8 cellular contexts compared by ENCODE assay signal in the genomic region with DNA sequence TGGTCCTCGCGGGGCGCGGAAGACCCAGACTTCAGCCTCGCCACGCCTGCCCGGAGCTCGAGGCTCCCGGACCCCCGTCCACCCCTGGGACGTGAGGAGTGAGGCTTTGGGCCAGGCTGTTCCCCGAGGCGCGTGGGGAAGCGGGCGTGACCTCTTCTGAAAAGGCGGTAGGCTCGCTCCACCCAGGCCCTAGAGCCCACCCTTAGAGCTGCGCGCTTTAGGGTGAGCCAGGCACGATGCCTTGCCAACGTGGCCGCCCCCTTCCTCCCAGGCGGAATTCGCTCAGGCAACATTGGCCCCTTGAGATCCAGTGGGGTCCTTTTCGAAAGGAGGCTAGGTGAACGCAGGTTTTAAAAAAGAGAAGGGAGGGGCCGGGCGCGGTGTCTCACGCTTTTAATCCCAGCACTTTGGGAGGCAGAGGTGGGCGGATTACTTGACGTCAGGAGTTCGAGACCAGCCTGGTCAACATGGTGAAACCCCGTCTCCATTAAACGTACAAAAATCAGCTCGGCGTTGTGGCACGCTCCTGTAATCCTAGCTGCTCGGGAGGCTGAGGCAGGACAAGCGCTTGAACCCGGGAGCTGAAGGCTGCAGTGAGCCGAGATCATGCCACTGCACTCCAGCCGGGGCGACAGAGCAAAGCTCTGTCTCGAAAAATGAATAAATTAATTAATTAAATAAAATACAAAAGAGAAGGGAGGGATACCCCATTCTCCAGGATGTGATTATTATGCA. TPM values are rescaled to one million over a fixed set of nuclear protein-coding genes. Genes with fewer than 3 reads are reported as not detected.
DNase-seq lines count a peak whose midpoint lies in the region; ATAC-seq and TF ChIP-seq lines count a peak whose summit lies in the region.

No MANE protein-coding gene starts in this region.

- TF ChIP-seq POLR2A in esophagus squamous epithelium (IDR thresholded peaks at IDR 0.05): no peak

- H3K4me3 ChIP-seq in SJSA1 (peak overlapping the region; percentile 43), esophagus squamous epithelium (peak overlapping the region; percentile 61 to 88 (median 66)), neutrophil (ENCODE audit: low read depth in 1 of 2, low read length in 1 of 2) (peak overlapping the region; percentile 62 to 78)

- H3K36me3 ChIP-seq in SJSA1 (no peaks in the 10 kb centered on the region; the same call in 1 of the 2 replicates), esophagus squamous epithelium (no peaks in the 10 kb centered on the region), neutrophil (no peaks in the 10 kb centered on the region)

- TF ChIP-seq CTCF in esophagus squamous epithelium (IDR thresholded peaks at IDR 0.05) (no peak), neutrophil (IDR thresholded peaks at IDR 0.05) (no peak)

- H3K27me3 ChIP-seq in SJSA1 (replicated peaks) (peaks cover 5% of the 10 kb centered on the region; the same call in 1 of the 2 replicates), esophagus squamous epithelium (peaks cover 0 to 37% (median 0%) of the 10 kb centered on the region in 4 donors), neutrophil (peaks cover 86% of the 10 kb centered on the region)

- no peak for ATAC-seq in HG02571 (IDR thresholded peaks at IDR 0.05; ENCODE audit: unreplicated experiment)

- DNase-seq in NCI-H1092 treated with DMSO at 0.1 percent for 48 hours (lab: John Stamatoyannopoulos, UW) (peak; percentile 53), NCI-H1092 (lab: John Stamatoyannopoulos, UW) (no peak), SJSA1 (ENCODE audit: low read depth in 1 of 2, low spot score in 2 of 2) (peak; percentile 35 to 52), esophagus squamous epithelium (lab: John Stamatoyannopoulos, UW) (no peak), AG08396 (ENCODE audit: low spot score) (no peak)
- no peak for DNase-seq in activated effector memory CD4-positive, alpha-beta T cell treated with Interleukin-2 at 50 U/mL for 16 hours

- H3K9me3 ChIP-seq in SJSA1 (replicated peaks) (0 out of 2 replicates have a peak, but pooled peaks cover 5% of the 10 kb centered on the region), esophagus squamous epithelium (no peaks in the 10 kb centered on the region), neutrophil (no peaks in the 10 kb centered on the region)

- no peak overlapping the region; the same call in 1 of the 2 replicates for H3K27ac ChIP-seq in SJSA1
- H3K27ac ChIP-seq in esophagus squamous epithelium: peak overlapping the region; percentile 79 to 90 (median 88)
- H3K27ac ChIP-seq in neutrophil: peak overlapping the region; percentile 39

- 11 to 12% methylated on average over 7 to 21 of the region's 46 CpGs for WGBS in esophagus squamous epithelium, 2 donors

- intact Hi-C loops in esophagus squamous epithelium (cut with DNase I): no loop called here

- H3K4me1 ChIP-seq in SJSA1 (replicated peaks): peaks cover 64% of the 10 kb centered on the region
- peaks cover 39 to 71% (median 47%) of the 10 kb centered on the region in 3 donors for H3K4me1 ChIP-seq in esophagus squamous epithelium
- H3K4me1 ChIP-seq in neutrophil (ENCODE audit: control insufficient read depth in 1 of 2, insufficient read depth in 1 of 2, low read depth in 1 of 2, low read length in 1 of 2): peaks cover 23 to 38% of the 10 kb centered on the region in 2 experiments

RNA-seq across cellular contexts. Expression of a gene that starts 0.9 kb away (rescaled TPM):
- 1.4 and 1.9 TPM in 2 replicates for total RNA-seq in SJSA1 (2014; rRNA removed; shearing (Covaris generic))
- 10 to 100 TPM in 3 of 4 donors, 1 to 10 TPM in 1; 5.8 to 12.5 (median 12.3) TPM for total RNA-seq in esophagus squamous epithelium

RNA-seq across cellular contexts. Expression of a gene that starts 19.6 kb away (rescaled TPM):
- 66.8 and 78.8 TPM in 2 replicates for total RNA-seq in SJSA1 (2014; rRNA removed; shearing (Covaris generic))
- 100 to 1,000 TPM; 110 to 197 (median 172) TPM for total RNA-seq in esophagus squamous epithelium

RNA-seq across cellular contexts. Expression of a gene that starts 37.9 kb away (rescaled TPM):
- total RNA-seq in SJSA1 (2014; rRNA removed; shearing (Covaris generic)): 0.09 and 0.29 TPM in 2 replicates
- 1 to 10 TPM in 1 of 4 donors, under 1 TPM in 3; 0.57 to 2.0 (median 0.67) TPM for total RNA-seq in esophagus squamous epithelium

RNA-seq across cellular contexts. Expression of a gene that starts 50.8 kb away (rescaled TPM):
- total RNA-seq in SJSA1 (2014; rRNA removed; shearing (Covaris generic)): 22.8 and 23.2 TPM in 2 replicates
- 10 to 100 TPM; 29.3 to 71.8 (median 45.4) TPM for total RNA-seq in esophagus squamous epithelium

Comparison
In these comparisons a context has a peak if more than half of its experiments do, and no peak if none do; other contexts are left out.
1. DNase-seq: peak in NCI-H1092 treated with DMSO at 0.1 percent for 48 hours (single experiment) and SJSA1 (2 of 2); none in NCI-H1092 (single experiment), esophagus squamous epithelium (single experiment), activated effector memory CD4-positive, alpha-beta T cell treated with Interleukin-2 at 50 U/mL for 16 hours (single experiment) and AG08396 (single experiment).
2. Peak in every context shown above with its lines, with median percentiles within 50 percentile points of each other: H3K4me3 ChIP-seq.